8 cellular contexts compared by ENCODE assay signal in the genomic region with DNA sequence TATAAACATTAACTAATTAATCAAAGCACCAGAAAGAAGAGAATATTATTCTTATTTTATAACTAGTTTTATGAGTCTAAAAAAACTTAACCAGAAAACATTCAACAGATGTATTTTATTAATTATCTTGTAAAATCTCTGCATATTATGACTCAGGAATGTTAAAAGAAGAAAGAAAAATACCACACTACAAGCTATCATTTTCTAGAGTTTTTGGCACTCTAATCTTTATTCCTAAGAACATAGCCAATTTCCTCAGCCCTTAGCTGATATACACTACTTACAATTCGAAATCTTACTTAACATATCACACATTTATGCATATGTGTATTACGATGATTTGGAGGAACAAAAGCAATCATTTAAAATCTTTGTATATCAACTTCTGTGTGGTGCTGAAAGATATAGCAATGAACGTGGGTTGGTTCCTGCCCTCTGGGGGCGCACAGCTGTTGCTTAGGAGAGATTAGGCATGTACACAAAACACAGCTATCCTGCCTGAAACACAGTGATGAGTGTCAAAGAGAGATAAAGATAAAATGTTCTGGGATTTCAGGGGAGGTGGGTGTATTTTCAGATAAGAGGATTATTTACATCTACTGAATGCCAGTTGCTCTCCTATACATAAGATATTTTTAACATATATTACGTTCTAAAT.
DNase-seq lines count a peak whose midpoint lies in the region; ATAC-seq, FAIRE-seq and TF ChIP-seq lines count a peak whose summit lies in the region.

No MANE protein-coding gene starts in this region.

- CTCF ChIA-PET in endothelial cell of umbilical vein (lab: Charles Lee): interaction anchor here (0.9 to 1.2 kb wide), 2 partner anchors 108 to 124 kb away, joined by 4 read pairs; no protein-coding TSS in a partner anchor

- H3K4me3 ChIP-seq in endothelial cell of umbilical vein (replicated peaks in 1 of 3; ENCODE audit: insufficient read depth in 1 of 3, low read depth in 1 of 3, low read length in 3 of 3): no peak overlapping the region

- ATAC-seq in T-helper 17 cell: peak; percentile 42
- ATAC-seq in HG03520 (IDR thresholded peaks at IDR 0.05; ENCODE audit: unreplicated experiment): no peak

- no peak overlapping the region for H3K27ac ChIP-seq in endothelial cell of umbilical vein (ENCODE audit: insufficient read depth, low read depth, low read length)

- peak; percentile 11 to 20 for TF ChIP-seq CTCF in endothelial cell of umbilical vein (IDR thresholded peaks at IDR 0.05; ENCODE audit: extremely low read depth in 1 of 2, insufficient read depth in 1 of 2, low read depth in 1 of 2, low read length in 2 of 2)

- H3K36me3 Mint-ChIP-seq in T-helper 17 cell (ENCODE audit: low read depth): peaks cover 7% of the 10 kb centered on the region

- H3K9me3 ChIP-seq in T-helper 17 cell (ENCODE audit: control insufficient read depth, low read length, poor library complexity, severe bottlenecking): no peaks in the 10 kb centered on the region
- H3K9me3 ChIP-seq in endothelial cell of umbilical vein (replicated peaks; ENCODE audit: control insufficient read depth, insufficient read depth, low read length): no peaks in the 10 kb centered on the region

- no peaks in the 10 kb centered on the region for H3K27me3 ChIP-seq in endothelial cell of umbilical vein (ENCODE audit: control insufficient read depth in 2 of 2, insufficient read depth in 2 of 2, low read length in 2 of 2)

- POLR2A ChIA-PET in endothelial cell of umbilical vein (lab: Charles Lee): no interaction called here

- H3K4me2 ChIP-seq in endothelial cell of umbilical vein (ENCODE audit: insufficient read depth, low read length): no peak overlapping the region

- dilution Hi-C loops in endothelial cell of umbilical vein (cut with MboI; ENCODE audit: extremely low pct_ligation_motif_present, low sequenced_read_pairs): no loop called here

- H3K9me1 ChIP-seq in endothelial cell of umbilical vein (replicated peaks; ENCODE audit: control insufficient read depth, extremely low read depth, insufficient read depth, low read length): no peaks in the 10 kb centered on the region

- no peak for TF ChIP-seq POLR2A in endothelial cell of umbilical vein (IDR thresholded peaks at IDR 0.05; ENCODE audit: low read depth, low read length)

- peak overlapping the region; percentile 57 for H3K4me3 Mint-ChIP-seq in T-helper 17 cell

- BruUV-seq in endothelial cell of umbilical vein (replicated peaks; lab: Mats Ljungman, UMichigan): no TSS peak

- no peak overlapping the region for H3K9ac ChIP-seq in endothelial cell of umbilical vein (replicated peaks; ENCODE audit: extremely low read depth, insufficient read depth, low read length)

- intact Hi-C loops in endothelial cell of umbilical vein (cut with micrococcal nuclease): loop anchor here (2.0 kb wide), 1 partner anchor 70 kb away; no protein-coding TSS in a partner anchor

- H4K20me1 ChIP-seq in endothelial cell of umbilical vein (replicated peaks; ENCODE audit: control insufficient read depth, extremely low read depth, insufficient read depth, low read length): no peaks in the 10 kb centered on the region

- no peaks in the 10 kb centered on the region for H3K27me3 Mint-ChIP-seq in T-helper 17 cell

- peak overlapping the region; percentile 72 for H3K27ac Mint-ChIP-seq in T-helper 17 cell

- FAIRE-seq in endothelial cell of umbilical vein (lab: Jason Lieb, UNC): no peak

- H3K79me2 ChIP-seq in endothelial cell of umbilical vein (ENCODE audit: control insufficient read depth, insufficient read depth, low read length): no peaks in the 10 kb centered on the region

- no peak overlapping the region for H2AFZ ChIP-seq in endothelial cell of umbilical vein (ENCODE audit: low read depth, low read length)

- peaks cover 0 to 3% of the 10 kb centered on the region in 2 experiments for H3K36me3 ChIP-seq in endothelial cell of umbilical vein (ENCODE audit: control insufficient read depth in 2 of 2, extremely low read depth in 1 of 2, insufficient read depth in 2 of 2, low read length in 2 of 2)

- DNase-seq in COLO829 (ENCODE audit: low spot score): peak; percentile 20
- no peak for DNase-seq in T-helper 17 cell
- peak; percentile 89 for DNase-seq in endothelial cell of umbilical vein (ENCODE audit: low read depth, low spot score)
- peak; percentile 40 for DNase-seq in non-pigmented ciliary epithelial cell (ENCODE audit: low read depth)
- DNase-seq in cortex of kidney (lab: John Stamatoyannopoulos, UW): no peak
- no peak for DNase-seq in NCI-H748 treated with DMSO at 0.1 percent for 48 hours (lab: John Stamatoyannopoulos, UW)
- no peak for DNase-seq in NCI-H1048 (lab: John Stamatoyannopoulos, UW)

- peaks cover 4% of the 10 kb centered on the region for H3K4me1 ChIP-seq in endothelial cell of umbilical vein (ENCODE audit: control insufficient read depth, extremely low read depth, insufficient read depth, low read length)

- H3K4me1 Mint-ChIP-seq in T-helper 17 cell: peaks cover 10% of the 10 kb centered on the region

TF ChIP-seq in endothelial cell of umbilical vein, 7 proteins besides CTCF, POLR2A, EP300 and RAD21:
- no peak for TF ChIP-seq POLR2AphosphoS5 (IDR thresholded peaks at IDR 0.05; ENCODE audit: insufficient read depth, low read depth, low read length)
- no peak for TF ChIP-seq JUN (IDR thresholded peaks at IDR 0.05; ENCODE audit: borderline replicate concordance, insufficient read depth, insufficient read length, low read depth)
- no peak for TF ChIP-seq GATA2 (IDR thresholded peaks at IDR 0.05; ENCODE audit: insufficient read depth, insufficient read length, low read depth, low read length)
- TF ChIP-seq, protein P1, sequence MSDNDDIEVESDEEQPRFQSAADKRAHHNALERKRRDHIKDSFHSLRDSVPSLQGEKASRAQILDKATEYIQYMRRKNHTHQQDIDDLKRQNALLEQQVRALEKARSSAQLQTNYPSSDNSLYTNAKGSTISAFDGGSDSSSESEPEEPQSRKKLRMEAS (IDR thresholded peaks at IDR 0.05; ENCODE audit: insufficient read depth, insufficient read length): no peak
- TF ChIP-seq EZH2 (IDR thresholded peaks at IDR 0.05; ENCODE audit: borderline replicate concordance, low read depth, low read length, severe bottlenecking): no peak
- no peak for TF ChIP-seq MYC (IDR thresholded peaks at IDR 0.05; ENCODE audit: low read depth, low read length)
- no peak for TF ChIP-seq FOS (IDR thresholded peaks at IDR 0.05; ENCODE audit: borderline replicate concordance, insufficient read depth, low read length)

Comparison
In these comparisons a context has a peak if more than half of its experiments do, and no peak if none do; other contexts are left out.
1. DNase-seq: peak in COLO829 (single experiment), endothelial cell of umbilical vein (single experiment) and non-pigmented ciliary epithelial cell (single experiment); none in T-helper 17 cell (0 of 3), cortex of kidney (single experiment), NCI-H748 treated with DMSO at 0.1 percent for 48 hours (single experiment) and NCI-H1048 (single experiment).